19 cellular contexts compared by ENCODE assay signal in the genomic region with DNA sequence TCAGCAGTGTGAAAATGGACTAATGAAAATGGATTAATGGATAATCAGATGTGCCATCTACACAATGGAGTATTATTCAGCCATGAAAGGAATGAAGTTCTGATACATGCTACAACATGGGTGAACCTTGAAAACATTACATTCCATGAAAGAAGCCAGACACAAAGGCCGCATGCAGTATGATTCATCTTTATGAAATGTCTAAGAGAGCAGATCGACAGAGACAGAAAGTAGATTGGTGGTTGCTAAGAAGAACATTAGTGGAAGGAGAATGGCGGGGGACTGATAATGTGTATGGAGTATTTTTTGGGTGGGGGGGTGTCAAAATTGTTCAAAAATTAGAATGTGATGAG. TPM values are rescaled to one million over a fixed set of nuclear protein-coding genes. Genes with fewer than 3 reads are reported as not detected.
A peak's percentile ranks its signal among the peaks of the same experiment; 100 is the strongest.
DNase-seq lines count a peak whose midpoint lies in the region; ATAC-seq, FAIRE-seq and TF ChIP-seq lines count a peak whose summit lies in the region.
"Had no signal": no experiment of that assay in that cellular context is flagged by ENCODE, and none has a peak within 500 bp of the region (broad histone marks: within the 10 kb centered on the region; RNA-seq: fewer than 3 reads in every experiment).

No MANE protein-coding gene starts in this region.

- CTCF ChIA-PET in endothelial cell of umbilical vein (lab: Charles Lee): interaction anchor here (2.0 kb wide), 1 partner anchor 20 kb away, joined by 11 read pairs; no protein-coding TSS in a partner anchor

- POLR2A ChIA-PET in endothelial cell of umbilical vein (lab: Charles Lee): no interaction called here

- intact Hi-C loops in endothelial cell of umbilical vein (cut with micrococcal nuclease): no loop called here
- intact Hi-C loops in lower lobe of right lung (cut with DNase I): no loop called here
- intact Hi-C loops in posterior cingulate gyrus (cut with DNase I): no loop called here
- intact Hi-C loops in esophagus squamous epithelium (cut with DNase I): no loop called here

- TF ChIP-seq CTCF in endothelial cell of umbilical vein (IDR thresholded peaks at IDR 0.05; ENCODE audit: extremely low read depth in 1 of 2, insufficient read depth in 1 of 2, low read depth in 1 of 2, low read length in 2 of 2): no peak
- no peak for TF ChIP-seq CTCF in lower lobe of right lung (IDR thresholded peaks at IDR 0.05)
- no peak for TF ChIP-seq CTCF in esophagus squamous epithelium (IDR thresholded peaks at IDR 0.05)

- no peak overlapping the region for H3K9ac ChIP-seq in endothelial cell of umbilical vein (replicated peaks; ENCODE audit: extremely low read depth, insufficient read depth, low read length)

- H3K27ac ChIP-seq in endothelial cell of umbilical vein (ENCODE audit: insufficient read depth, low read depth, low read length) (peak overlapping the region; percentile 78), lower lobe of right lung (peak overlapping the region; percentile 79), esophagus squamous epithelium (peak overlapping the region in 2 of 4 donors; percentile 76 to 78)

- H3K9me3 ChIP-seq in endothelial cell of umbilical vein (replicated peaks; ENCODE audit: control insufficient read depth, insufficient read depth, low read length) (no peaks in the 10 kb centered on the region), lower lobe of right lung (no peaks in the 10 kb centered on the region), esophagus squamous epithelium (no peaks in the 10 kb centered on the region)
- H3K9me3 ChIP-seq: body of pancreas had no signal

- H2AFZ ChIP-seq in endothelial cell of umbilical vein (ENCODE audit: low read depth, low read length): no peak overlapping the region

- H4K20me1 ChIP-seq in endothelial cell of umbilical vein (replicated peaks; ENCODE audit: control insufficient read depth, extremely low read depth, insufficient read depth, low read length): no peaks in the 10 kb centered on the region

- no peaks in the 10 kb centered on the region for H3K9me1 ChIP-seq in endothelial cell of umbilical vein (replicated peaks; ENCODE audit: control insufficient read depth, extremely low read depth, insufficient read depth, low read length)

- H3K27me3 ChIP-seq in endothelial cell of umbilical vein (ENCODE audit: control insufficient read depth in 2 of 2, insufficient read depth in 2 of 2, low read length in 2 of 2) (no peaks in the 10 kb centered on the region), lower lobe of right lung (ENCODE audit: low read depth) (no peaks in the 10 kb centered on the region), esophagus squamous epithelium (no peaks in the 10 kb centered on the region)
- H3K27me3 ChIP-seq: body of pancreas, heart left ventricle had no signal

- in situ Hi-C loops in ACHN (cut with HindIII; ENCODE audit: low pct_ligation_motif_present, low pct_unique_long_range_greater_than_20kb, low sequenced_read_pairs): no loop called here

- WGBS in esophagus squamous epithelium, 2 donors: 66 to 71% methylated on average over 3 of the region's 3 CpGs

- TF ChIP-seq POLR2A in endothelial cell of umbilical vein (IDR thresholded peaks at IDR 0.05; ENCODE audit: low read depth, low read length) (no peak), esophagus squamous epithelium (IDR thresholded peaks at IDR 0.05) (no peak)

- H3K4me1 ChIP-seq in endothelial cell of umbilical vein (ENCODE audit: control insufficient read depth, extremely low read depth, insufficient read depth, low read length) (peaks cover 20% of the 10 kb centered on the region), lower lobe of right lung (peaks cover 51% of the 10 kb centered on the region), esophagus squamous epithelium (peaks cover 4 to 62% (median 12%) of the 10 kb centered on the region in 3 donors)

- FAIRE-seq in endothelial cell of umbilical vein (lab: Jason Lieb, UNC): peak; percentile 82

- DNase-seq in ACHN (peak; percentile 31), RPMI7951 (ENCODE audit: low read depth) (peak; percentile 35), endothelial cell of umbilical vein (ENCODE audit: low read depth, low spot score) (no peak), lower lobe of right lung (no peak), posterior cingulate gyrus (no peak), putamen (ENCODE audit: low spot score) (no peak), esophagus squamous epithelium (lab: John Stamatoyannopoulos, UW) (no peak)
- no peak for DNase-seq in effector CD4-positive, alpha-beta T cell
- DNase-seq: activated naive CD4-positive, alpha-beta T cell; body of pancreas; CD4-positive, alpha-beta memory T cell; GOT3; heart left ventricle; MM.1S; NCI-H1694; NCI-H2227 treated with DMSO at 0.1 percent for 48 hours; retina; RPMI8226; stimulated activated naive CD4-positive, alpha-beta T cell treated with Interleukin-2 at 50 U/mL for 16 hours had no signal

- BruUV-seq in endothelial cell of umbilical vein (replicated peaks; lab: Mats Ljungman, UMichigan): no TSS peak

- H3K79me2 ChIP-seq in endothelial cell of umbilical vein (ENCODE audit: control insufficient read depth, insufficient read depth, low read length): no peaks in the 10 kb centered on the region

- H3K36me3 ChIP-seq in endothelial cell of umbilical vein (ENCODE audit: control insufficient read depth in 2 of 2, extremely low read depth in 1 of 2, insufficient read depth in 2 of 2, low read length in 2 of 2): no peaks in the 10 kb centered on the region
- H3K36me3 ChIP-seq in lower lobe of right lung: peaks cover 7% of the 10 kb centered on the region
- peaks cover 0 to 11% (median 0%) of the 10 kb centered on the region in 3 donors for H3K36me3 ChIP-seq in esophagus squamous epithelium

- no peak overlapping the region for H3K4me2 ChIP-seq in endothelial cell of umbilical vein (ENCODE audit: insufficient read depth, low read length)

- dilution Hi-C loops in endothelial cell of umbilical vein (cut with MboI; ENCODE audit: extremely low pct_ligation_motif_present, low sequenced_read_pairs): no loop called here

- H3K4me3 ChIP-seq in endothelial cell of umbilical vein (replicated peaks in 1 of 3; ENCODE audit: insufficient read depth in 1 of 3, low read depth in 1 of 3, low read length in 3 of 3) (no peak overlapping the region), lower lobe of right lung (no peak overlapping the region), esophagus squamous epithelium (no peak overlapping the region)
- H3K4me3 ChIP-seq: body of pancreas, heart left ventricle had no signal

- ATAC-seq in lower lobe of right lung: no peak
- ATAC-seq: body of pancreas, heart left ventricle had no signal

TF ChIP-seq in endothelial cell of umbilical vein, 7 proteins besides CTCF, POLR2A, EP300 and RAD21:
- TF ChIP-seq, protein P1, sequence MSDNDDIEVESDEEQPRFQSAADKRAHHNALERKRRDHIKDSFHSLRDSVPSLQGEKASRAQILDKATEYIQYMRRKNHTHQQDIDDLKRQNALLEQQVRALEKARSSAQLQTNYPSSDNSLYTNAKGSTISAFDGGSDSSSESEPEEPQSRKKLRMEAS (IDR thresholded peaks at IDR 0.05; ENCODE audit: insufficient read depth, insufficient read length): no peak
- TF ChIP-seq GATA2 (IDR thresholded peaks at IDR 0.05; ENCODE audit: insufficient read depth, insufficient read length, low read depth, low read length) (no peak), MYC (IDR thresholded peaks at IDR 0.05; ENCODE audit: low read depth, low read length) (no peak), POLR2AphosphoS5 (IDR thresholded peaks at IDR 0.05; ENCODE audit: insufficient read depth, low read depth, low read length) (no peak), EZH2 (IDR thresholded peaks at IDR 0.05; ENCODE audit: borderline replicate concordance, low read depth, low read length, severe bottlenecking) (no peak), JUN (IDR thresholded peaks at IDR 0.05; ENCODE audit: borderline replicate concordance, insufficient read depth, insufficient read length, low read depth) (no peak), FOS (IDR thresholded peaks at IDR 0.05; ENCODE audit: borderline replicate concordance, insufficient read depth, low read length) (no peak)
TF ChIP-seq in endothelial cell of umbilical vein: peak in this region for 0.

RNA-seq across cellular contexts. Expression of a gene that starts 47.3 kb away (rescaled TPM):
- total RNA-seq in RPMI7951 (2014; rRNA removed; shearing (Covaris generic)): 12.7 and 15.0 TPM in 2 replicates
- 21.9 and 23.1 TPM in 2 replicates for total RNA-seq in endothelial cell of umbilical vein
- 25.9 and 27.0 TPM in 2 replicates for polyA plus RNA-seq in endothelial cell of umbilical vein
- polyA plus RNA-seq in endothelial cell of umbilical vein (2011; cell fraction: cytosol; rRNA removed): 19.1 and 21.3 TPM in 2 replicates
- 37.7 and 39.3 TPM in 2 replicates for polyA plus RNA-seq in endothelial cell of umbilical vein (2011; cell fraction: nucleus; rRNA removed)
- 15.6 and 16.2 TPM in 2 replicates for polyA plus RNA-seq in endothelial cell of umbilical vein (2012)
- polyA minus RNA-seq in endothelial cell of umbilical vein: 20.9 and 21.7 TPM in 2 replicates
- 26.5 TPM for polyA minus RNA-seq in endothelial cell of umbilical vein (2011; cell fraction: cytosol; rRNA and poly(A)+ RNA removed)
- polyA minus RNA-seq in endothelial cell of umbilical vein (2011; cell fraction: nucleus; rRNA and poly(A)+ RNA removed): 15.9 and 16.1 TPM in 2 replicates
- total RNA-seq in lower lobe of right lung: 45.6 TPM
- total RNA-seq in esophagus squamous epithelium: 100 to 1,000 TPM in 1 of 4 donors, 10 to 100 TPM in 3; 18.2 to 217 (median 46.7) TPM

Comparison
In these comparisons a context has a peak if more than half of its experiments do, and no peak if none do; other contexts are left out.
1. DNase-seq: peak in ACHN (single experiment) and RPMI7951 (single experiment); none in endothelial cell of umbilical vein (single experiment), lower lobe of right lung (single experiment), posterior cingulate gyrus (0 of 10), effector CD4-positive, alpha-beta T cell (single experiment), putamen (single experiment) and esophagus squamous epithelium (single experiment).